ENCODE assay signal across 21 cellular contexts in the genomic region with DNA sequence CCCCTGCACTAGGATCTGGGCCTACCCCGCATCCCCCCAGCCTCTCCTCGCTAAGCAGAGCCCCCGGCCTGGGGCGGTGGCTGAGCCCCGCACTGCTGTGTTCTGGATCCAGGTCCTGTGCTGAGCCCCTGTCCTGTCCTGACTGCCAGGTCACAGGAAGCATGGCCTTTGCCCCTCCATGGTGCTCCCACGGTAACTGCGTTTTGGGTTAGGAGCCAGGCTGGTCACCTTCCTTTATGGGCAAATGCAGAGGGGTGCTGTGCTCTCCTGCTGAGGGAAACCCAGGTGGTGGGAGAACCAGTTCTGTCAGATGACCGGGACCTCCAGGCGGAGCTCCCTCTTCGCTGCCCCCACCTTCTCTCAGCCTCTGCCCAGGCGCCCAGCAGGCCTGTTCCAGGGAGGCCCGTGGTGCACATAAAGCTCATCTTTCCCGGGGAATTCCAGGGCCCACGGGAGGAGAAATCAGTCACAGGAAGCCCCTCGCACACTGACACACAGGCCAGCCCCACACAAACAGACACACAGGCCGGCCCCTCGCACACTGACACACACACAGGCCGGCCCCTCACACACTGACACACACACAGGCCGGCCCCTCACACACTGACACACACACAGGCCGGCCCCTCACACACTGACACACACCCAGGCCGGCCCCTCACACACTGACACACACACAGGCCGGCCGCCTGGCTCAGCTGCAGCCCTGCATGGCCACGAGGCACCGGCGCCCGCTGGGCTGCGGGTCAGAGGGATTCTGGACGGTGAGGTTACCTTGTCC.
A peak's percentile ranks its signal among the peaks of the same experiment; 100 is the strongest.
DNase-seq lines count a peak whose midpoint lies in the region; ATAC-seq and TF ChIP-seq lines count a peak whose summit lies in the region.
"Had no signal": no experiment of that assay in that cellular context is flagged by ENCODE, and none has a peak within 500 bp of the region (broad histone marks: within the 10 kb centered on the region; RNA-seq: fewer than 3 reads in every experiment).

No MANE protein-coding gene starts in this region.

- no peak for TF ChIP-seq CTCF in natural killer cell (IDR thresholded peaks at IDR 0.05)

- no peaks in the 10 kb centered on the region for H3K36me3 Mint-ChIP-seq in natural killer cell treated with Interleukin-12 subunit alpha and Interleukin-12 subunit beta and Interleukin-15 and Interleukin-18, amount 100 ng/mL, for 72 hours
- H3K36me3 Mint-ChIP-seq in natural killer cell: no peaks in the 10 kb centered on the region
- H3K36me3 Mint-ChIP-seq: activated naive CD4-positive, alpha-beta T cell treated with anti-CD3 and anti-CD28 coated beads, Interleukin-2, amount 50 U/mL, for 24 hours; CD8-positive, alpha-beta memory T cell had no signal

- intact Hi-C loops in natural killer cell (cut with micrococcal nuclease): no loop called here
- intact Hi-C loops in left cardiac atrium (cut with DNase I): no loop called here
- intact Hi-C loops in posterior vena cava (cut with DNase I): loop anchor here in 1 of 2 donors (5.0 kb wide), 1 partner anchor 386 kb away; no protein-coding TSS in a partner anchor

- ATAC-seq in natural killer cell treated with Interleukin-12 subunit alpha and Interleukin-12 subunit beta and Interleukin-15 and Interleukin-18, amount 100 ng/mL, for 72 hours: no peak
- ATAC-seq in natural killer cell (no peak), left cardiac atrium (no peak), HG02840 (IDR thresholded peaks at IDR 0.05; ENCODE audit: low FRiP score, unreplicated experiment) (no peak), HG02642 (IDR thresholded peaks at IDR 0.05; ENCODE audit: poor library complexity, unreplicated experiment) (no peak)
- ATAC-seq: effector memory CD8-positive, alpha-beta T cell; left colon; mucosa of descending colon had no signal

- H3K4me1 Mint-ChIP-seq in natural killer cell treated with Interleukin-12 subunit alpha and Interleukin-12 subunit beta and Interleukin-15 and Interleukin-18, amount 100 ng/mL, for 72 hours (ENCODE audit: low read depth in 2 of 2): peaks cover 0 to 12% of the 10 kb centered on the region in 2 donors
- peaks cover 9 to 26% of the 10 kb centered on the region in 2 donors for H3K4me1 Mint-ChIP-seq in natural killer cell

- DNase-seq in natural killer cell treated with Interleukin-12 subunit alpha and Interleukin-12 subunit beta and Interleukin-15 and Interleukin-18, amount 100 ng/mL, for 72 hours (ENCODE audit: low spot score): peak; percentile 56
- DNase-seq in natural killer cell: no peak
- peak; percentile 9 for DNase-seq in left cardiac atrium
- peak; percentile 67 for DNase-seq in posterior vena cava (ENCODE audit: low spot score)
- peak; percentile 33 for DNase-seq in ureter (ENCODE audit: low spot score)
- DNase-seq in HCEC 1CT: no peak
- DNase-seq: activated CD4-positive, alpha-beta T cell treated with anti-CD3 and anti-CD28 coated beads for 48 hours; CD8-positive, alpha-beta memory T cell; cerebellar nuclear complex; DMS53; effector memory CD8-positive, alpha-beta T cell; GM23248; NCI-H1417 treated with DMSO at 0.1 percent for 48 hours; NCI-H69; retina; SHP77 treated with DMSO at 0.1 percent for 48 hours had no signal

- no peak overlapping the region for H3K27ac Mint-ChIP-seq in natural killer cell treated with Interleukin-12 subunit alpha and Interleukin-12 subunit beta and Interleukin-15 and Interleukin-18, amount 100 ng/mL, for 72 hours
- H3K27ac Mint-ChIP-seq in natural killer cell: no peak overlapping the region
- H3K27ac Mint-ChIP-seq: activated naive CD4-positive, alpha-beta T cell treated with anti-CD3 and anti-CD28 coated beads, Interleukin-2, amount 50 U/mL, for 24 hours; effector memory CD8-positive, alpha-beta T cell had no signal

- no peaks in the 10 kb centered on the region for H3K9me3 Mint-ChIP-seq in natural killer cell treated with Interleukin-12 subunit alpha and Interleukin-12 subunit beta and Interleukin-15 and Interleukin-18, amount 100 ng/mL, for 72 hours
- no peaks in the 10 kb centered on the region for H3K9me3 Mint-ChIP-seq in natural killer cell
- H3K9me3 Mint-ChIP-seq: activated naive CD4-positive, alpha-beta T cell treated with anti-CD3 and anti-CD28 coated beads, Interleukin-2, amount 50 U/mL, for 24 hours; CD8-positive, alpha-beta memory T cell; effector memory CD8-positive, alpha-beta T cell had no signal

- H3K4me3 Mint-ChIP-seq in natural killer cell treated with Interleukin-12 subunit alpha and Interleukin-12 subunit beta and Interleukin-15 and Interleukin-18, amount 100 ng/mL, for 72 hours: no peak overlapping the region
- H3K4me3 Mint-ChIP-seq in natural killer cell: no peak overlapping the region
- H3K4me3 Mint-ChIP-seq: activated naive CD4-positive, alpha-beta T cell treated with anti-CD3 and anti-CD28 coated beads, Interleukin-2, amount 50 U/mL, for 24 hours; CD8-positive, alpha-beta memory T cell; effector memory CD8-positive, alpha-beta T cell had no signal

- peaks cover 5 to 8% of the 10 kb centered on the region in 2 donors for H3K27me3 Mint-ChIP-seq in natural killer cell treated with Interleukin-12 subunit alpha and Interleukin-12 subunit beta and Interleukin-15 and Interleukin-18, amount 100 ng/mL, for 72 hours
- peaks cover 0 to 7% of the 10 kb centered on the region in 2 donors for H3K27me3 Mint-ChIP-seq in natural killer cell (ENCODE audit: low read depth in 2 of 2)

Comparison
In these comparisons a context has a peak if more than half of its experiments do, and no peak if none do; other contexts are left out.
1. DNase-seq: peak in natural killer cell treated with Interleukin-12 subunit alpha and Interleukin-12 subunit beta and Interleukin-15 and Interleukin-18, amount 100 ng/mL, for 72 hours (single experiment), left cardiac atrium (single experiment), posterior vena cava (single experiment) and ureter (single experiment); none in natural killer cell (single experiment) and HCEC 1CT (single experiment).